21 cellular contexts compared by ENCODE assay signal in genomic region chr6:161422710-161423109, GRCh38.
A peak's percentile ranks its signal among the peaks of the same experiment; 100 is the strongest.
DNase-seq lines count a peak whose midpoint lies in the region; ATAC-seq lines count a peak whose summit lies in the region.
"Had no signal": no experiment of that assay in that cellular context is flagged by ENCODE, and none has a peak within 500 bp of the region (broad histone marks: within the 10 kb centered on the region; RNA-seq: fewer than 3 reads in every experiment).

No MANE protein-coding gene starts in this region.

- peaks cover 2% of the 10 kb centered on the region for H3K79me2 ChIP-seq in trophoblast cell (ENCODE audit: control insufficient read depth, insufficient read depth, low read length, poor library complexity)

- H4K12ac ChIP-seq in trophoblast cell (ENCODE audit: low read depth, low read length): no peak overlapping the region

- H3K79me1 ChIP-seq in trophoblast cell (ENCODE audit: low read length): peaks cover 16% of the 10 kb centered on the region

- H3K4me3 ChIP-seq in trophoblast cell (ENCODE audit: low read depth, low read length): no peak overlapping the region
- H3K4me3 ChIP-seq: body of pancreas, coronary artery, smooth muscle cell, transverse colon had no signal

- no peak for ATAC-seq in HG03520 (IDR thresholded peaks at IDR 0.05; ENCODE audit: unreplicated experiment)
- ATAC-seq: activated CD4-positive, CD25-positive, alpha-beta regulatory T cell treated with anti-CD3 and anti-CD28 coated beads, Interleukin-2, amount 50 U/mL, for 24 hours; body of pancreas had no signal

- H3K4me1 ChIP-seq in trophoblast cell (ENCODE audit: control insufficient read depth in 1 of 2, insufficient read depth in 2 of 2, low read length in 2 of 2): peaks cover 0 to 3% of the 10 kb centered on the region in 2 experiments
- H3K4me1 ChIP-seq: Caco-2 had no signal

- H3K14ac ChIP-seq in trophoblast cell (ENCODE audit: low read length): no peak overlapping the region

- peaks cover 1% of the 10 kb centered on the region for H3K9me3 ChIP-seq in trophoblast cell (ENCODE audit: insufficient read depth, low read depth, low read length)
- H3K9me3 ChIP-seq: body of pancreas, Caco-2, neutrophil, transverse colon had no signal

- H2BK120ac ChIP-seq in trophoblast cell (ENCODE audit: insufficient read depth, low read length, poor library complexity): peak overlapping the region; percentile 13

- peak overlapping the region; percentile 82 for H2BK12ac ChIP-seq in trophoblast cell (ENCODE audit: low read length)

- no peak overlapping the region for H2BK5ac ChIP-seq in trophoblast cell (ENCODE audit: low read depth, low read length, poor library complexity)

- H3K36me3 ChIP-seq in trophoblast cell (ENCODE audit: control insufficient read depth in 1 of 2, insufficient read depth in 2 of 2, low read length in 2 of 2): no peaks in the 10 kb centered on the region
- H3K36me3 ChIP-seq: neutrophil, transverse colon had no signal

- H2AFZ ChIP-seq in trophoblast cell (ENCODE audit: insufficient read depth, low read length, poor library complexity): no peak overlapping the region

- H2AK5ac ChIP-seq in trophoblast cell (ENCODE audit: low read length): no peak overlapping the region

- no peaks in the 10 kb centered on the region for H3K27me3 ChIP-seq in trophoblast cell (ENCODE audit: insufficient read depth, low read length)
- H3K27me3 ChIP-seq: body of pancreas, neutrophil, transverse colon had no signal

- no peak overlapping the region for H3K18ac ChIP-seq in trophoblast cell (ENCODE audit: low read length)

- DNase-seq in EL (peak; percentile 74), RPMI7951 (ENCODE audit: low read depth) (peak; percentile 77), dedifferentiated amniotic fluid mesenchymal stem cell (ENCODE audit: extremely low spot score) (peak; percentile 55), trophoblast cell (peak in 1 of 2 donors; percentile 31), T-helper 9 cell (no peak), activated T-cell treated with anti-CD3 and anti-CD28 coated beads for 4 hours (no peak)
- DNase-seq: activated CD8-positive, alpha-beta memory T cell treated with anti-CD3 and anti-CD28 coated beads for 24 hours; activated naive CD4-positive, alpha-beta T cell treated with anti-CD3 and anti-CD28 coated beads, Interleukin-2, amount 50 U/mL, for 16 hours; Caco-2; HFFc6; immature natural killer cell; NCI-H2171 treated with DMSO at 0.1 percent for 48 hours; NCI-H748 treated with DMSO at 0.1 percent for 48 hours; stimulated activated CD4-positive, alpha-beta T cell treated with anti-CD3 and anti-CD28 coated beads, Interleukin-4, amount 100 ng/mL, for 24 hours; transverse colon had no signal

- no peak overlapping the region for H3K4ac ChIP-seq in trophoblast cell (ENCODE audit: low read depth, low read length)

- no peak overlapping the region for H3K23ac ChIP-seq in trophoblast cell (ENCODE audit: low read length)

- no CpG with 5 or more reads among the region's 6 CpGs for WGBS in trophoblast cell (ENCODE audit: extremely low coverage, insufficient coverage, insufficient read length)

- no peak overlapping the region for H4K8ac ChIP-seq in trophoblast cell (ENCODE audit: low read depth, low read length)

- H3K27ac ChIP-seq in trophoblast cell (ENCODE audit: low read depth, low read length): no peak overlapping the region
- H3K27ac ChIP-seq: coronary artery, neutrophil, transverse colon had no signal

- no peak overlapping the region for H3K4me2 ChIP-seq in trophoblast cell (ENCODE audit: low read length)
- H3K4me2 ChIP-seq: smooth muscle cell had no signal

- no peak overlapping the region for H3K9ac ChIP-seq in trophoblast cell (ENCODE audit: low read length)

- peak overlapping the region; percentile 57 for H4K91ac ChIP-seq in trophoblast cell (ENCODE audit: low read depth, low read length)

Comparison
In these comparisons a context has a peak if more than half of its experiments do, and no peak if none do; other contexts are left out.
1. DNase-seq: peak in EL (single experiment), RPMI7951 (single experiment) and dedifferentiated amniotic fluid mesenchymal stem cell (single experiment); none in T-helper 9 cell (single experiment) and activated T-cell treated with anti-CD3 and anti-CD28 coated beads for 4 hours (single experiment).